ENCODE assay signal across 12 cellular contexts in genomic region chr12:29350080-29350479, GRCh38. TPM values are rescaled to one million over a fixed set of nuclear protein-coding genes. Genes with fewer than 3 reads are reported as not detected.
DNase-seq lines count a peak whose midpoint lies in the region; ATAC-seq and TF ChIP-seq lines count a peak whose summit lies in the region.
"Had no signal": no experiment of that assay in that cellular context is flagged by ENCODE, and none has a peak within 500 bp of the region (broad histone marks: within the 10 kb centered on the region; RNA-seq: fewer than 3 reads in every experiment).

No MANE protein-coding gene starts in this region.

- no peak overlapping the region for H3K27ac ChIP-seq in prostate gland
- H3K27ac ChIP-seq: A549 had no signal

- H3K27me3 ChIP-seq in prostate gland (replicated peaks; ENCODE audit: insufficient read depth) = no peaks in the 10 kb centered on the region

- H3K4me1 ChIP-seq in prostate gland (replicated peaks) = no peaks in the 10 kb centered on the region

- intact Hi-C loops in prostate gland (cut with DNase I) = no loop called here

- no peak for TF ChIP-seq POLR2A in prostate gland (IDR thresholded peaks at IDR 0.05)

- H3K9me3 ChIP-seq in prostate gland = no peaks in the 10 kb centered on the region
- H3K9me3 ChIP-seq: A549 had no signal

- DNase-seq in NCI-H1417 (lab: John Stamatoyannopoulos, UW) = peak in 2 of 3 experiments; percentile 18 to 28
- no peak for DNase-seq in NCI-H1417 treated with DMSO at 0.1 percent for 48 hours (lab: John Stamatoyannopoulos, UW)
- peak; percentile 28 for DNase-seq in NCI-H226
- peak; percentile 43 for DNase-seq in dedifferentiated amniotic fluid mesenchymal stem cell (ENCODE audit: extremely low spot score)
- peak; percentile 34 for DNase-seq in prostate gland (ENCODE audit: low spot score)
- no peak for DNase-seq in NOMO-1 treated with DMSO at 0.1 percent for 48 hours (lab: John Stamatoyannopoulos, UW; ENCODE audit: unreplicated experiment)
- DNase-seq in NCI-H524 treated with DMSO at 0.1 percent for 48 hours (lab: John Stamatoyannopoulos, UW) = no peak
- DNase-seq: amygdala, SW 1271 had no signal

- TF ChIP-seq CTCF in prostate gland (IDR thresholded peaks at IDR 0.05) = no peak

- no peaks in the 10 kb centered on the region for H3K36me3 ChIP-seq in prostate gland

- ATAC-seq in GM19035 (IDR thresholded peaks at IDR 0.05; ENCODE audit: unreplicated experiment) = no peak
- ATAC-seq: A549 had no signal

- H3K4me3 ChIP-seq in prostate gland = no peak overlapping the region
- H3K4me3 ChIP-seq: A549, smooth muscle cell had no signal

RNA-seq across cellular contexts. Expression of gene ERGIC2, which starts 30.9 kb away (rescaled TPM):
- 10 to 100 TPM; 27.9 to 56.8 TPM for total RNA-seq in prostate gland

Comparison
In these comparisons a context has a peak if more than half of its experiments do, and no peak if none do; other contexts are left out.
1. DNase-seq: peak in NCI-H1417 (2 of 3), NCI-H226 (single experiment), dedifferentiated amniotic fluid mesenchymal stem cell (single experiment) and prostate gland (single experiment); none in NCI-H1417 treated with DMSO at 0.1 percent for 48 hours (single experiment), NOMO-1 treated with DMSO at 0.1 percent for 48 hours (single experiment) and NCI-H524 treated with DMSO at 0.1 percent for 48 hours (single experiment).